ENCODE assay signal across 22 cellular contexts in genomic region chr3:195164573-195165263, GRCh38.
DNase-seq lines count a peak whose midpoint lies in the region; ATAC-seq, FAIRE-seq and TF ChIP-seq lines count a peak whose summit lies in the region.
"Had no signal": no experiment of that assay in that cellular context is flagged by ENCODE, and none has a peak within 500 bp of the region (broad histone marks: within the 10 kb centered on the region; RNA-seq: fewer than 3 reads in every experiment).

No MANE protein-coding gene starts in this region.

- H3K9me3 ChIP-seq in endothelial cell of umbilical vein (replicated peaks; ENCODE audit: control insufficient read depth, insufficient read depth, low read length) = no peaks in the 10 kb centered on the region
- H3K9me3 ChIP-seq: HAP-1, heart left ventricle, tibial nerve had no signal

- TF ChIP-seq CTCF in endothelial cell of umbilical vein (IDR thresholded peaks at IDR 0.05; ENCODE audit: extremely low read depth in 1 of 2, insufficient read depth in 1 of 2, low read depth in 1 of 2, low read length in 2 of 2) = no peak

- no peaks in the 10 kb centered on the region for H3K9me1 ChIP-seq in endothelial cell of umbilical vein (replicated peaks; ENCODE audit: control insufficient read depth, extremely low read depth, insufficient read depth, low read length)

- peaks cover 49% of the 10 kb centered on the region for H3K4me1 Mint-ChIP-seq in stimulated activated naive CD8-positive, alpha-beta T cell treated with anti-CD3 and anti-CD28 coated beads, Interleukin-15, Interleukin-2, amounts not matched to agents 100 ng/mL and 50 ng/mL, for 24 hours (ENCODE audit: low read depth)
- peaks cover 57% of the 10 kb centered on the region for H3K4me1 Mint-ChIP-seq in stimulated activated naive CD8-positive, alpha-beta T cell treated with anti-CD3 and anti-CD28 coated beads, Interleukin-15, amount 100 ng/mL, for 72 hours

- H3K4me2 ChIP-seq in endothelial cell of umbilical vein (ENCODE audit: insufficient read depth, low read length) = no peak overlapping the region

- DNase-seq in stimulated activated naive CD8-positive, alpha-beta T cell treated with anti-CD3 and anti-CD28 coated beads, Interleukin-15, amount 100 ng/mL, for 72 hours = no peak
- DNase-seq in NCI-H2029 (lab: John Stamatoyannopoulos, UW) = peak; percentile 24
- DNase-seq in endothelial cell of umbilical vein (ENCODE audit: low read depth, low spot score) = peak; percentile 50
- no peak for DNase-seq in NCI-H1694 (lab: John Stamatoyannopoulos, UW)
- no peak for DNase-seq in foreskin melanocyte
- DNase-seq: activated CD4-positive, alpha-beta T cell treated with anti-CD3 and anti-CD28 coated beads, Interleukin-2, amount 50 U/mL, for 4 hours; activated naive CD4-positive, alpha-beta T cell; GDM1; heart left ventricle; NCI-H187 treated with DMSO at 0.1 percent for 48 hours; NCI-H446 treated with DMSO at 0.1 percent for 48 hours; SHP77; stimulated activated naive B cell treated with anti-CD40 and anti-IgM and Interleukin-4, amounts not matched to agents 10 μg/mL and 1 μg/mL and 100 μg/mL, for 72 hours had no signal

- no peak overlapping the region for H2AFZ ChIP-seq in endothelial cell of umbilical vein (ENCODE audit: low read depth, low read length)
- H2AFZ ChIP-seq: parathyroid adenoma had no signal

- no peaks in the 10 kb centered on the region for H3K36me3 Mint-ChIP-seq in stimulated activated naive CD8-positive, alpha-beta T cell treated with anti-CD3 and anti-CD28 coated beads, Interleukin-15, Interleukin-2, amounts not matched to agents 100 ng/mL and 50 ng/mL, for 24 hours (ENCODE audit: low read depth)

- no peak overlapping the region for H3K9ac ChIP-seq in endothelial cell of umbilical vein (replicated peaks; ENCODE audit: extremely low read depth, insufficient read depth, low read length)
- H3K9ac ChIP-seq: parathyroid adenoma had no signal

- no peaks in the 10 kb centered on the region for H3K27me3 ChIP-seq in endothelial cell of umbilical vein (ENCODE audit: control insufficient read depth in 2 of 2, insufficient read depth in 2 of 2, low read length in 2 of 2)
- H3K27me3 ChIP-seq: heart left ventricle, tibial nerve had no signal

- H3K79me2 ChIP-seq in endothelial cell of umbilical vein (ENCODE audit: control insufficient read depth, insufficient read depth, low read length) = peaks cover 2% of the 10 kb centered on the region

- no peaks in the 10 kb centered on the region for H3K9me3 Mint-ChIP-seq in stimulated activated naive CD8-positive, alpha-beta T cell treated with anti-CD3 and anti-CD28 coated beads, Interleukin-15, Interleukin-2, amounts not matched to agents 100 ng/mL and 50 ng/mL, for 24 hours
- H3K9me3 Mint-ChIP-seq in stimulated activated naive CD8-positive, alpha-beta T cell treated with anti-CD3 and anti-CD28 coated beads, Interleukin-15, amount 100 ng/mL, for 72 hours = no peaks in the 10 kb centered on the region

- H3K27ac ChIP-seq in endothelial cell of umbilical vein (ENCODE audit: insufficient read depth, low read depth, low read length) = peak overlapping the region; percentile 23
- H3K27ac ChIP-seq: heart left ventricle, parathyroid adenoma, tibial nerve had no signal

- POLR2A ChIA-PET in endothelial cell of umbilical vein (lab: Charles Lee) = no interaction called here

- H3K4me1 ChIP-seq in endothelial cell of umbilical vein (ENCODE audit: control insufficient read depth, extremely low read depth, insufficient read depth, low read length) = peaks cover 63% of the 10 kb centered on the region
- H3K4me1 ChIP-seq: HAP-1 had no signal

- intact Hi-C loops in endothelial cell of umbilical vein (cut with micrococcal nuclease) = loop anchor here (1.0 kb wide), 1 partner anchor 8 kb away; no protein-coding TSS in a partner anchor

- CTCF ChIA-PET in endothelial cell of umbilical vein (lab: Charles Lee) = no interaction called here

- ATAC-seq in stimulated activated naive CD8-positive, alpha-beta T cell treated with anti-CD3 and anti-CD28 coated beads, Interleukin-15, amount 100 ng/mL, for 72 hours = no peak
- ATAC-seq in GM19023 (IDR thresholded peaks at IDR 0.05; ENCODE audit: unreplicated experiment) = no peak
- ATAC-seq: GM12878; heart left ventricle; sciatic nerve; stimulated activated naive B cell treated with anti-CD40 and anti-IgM and Interleukin-4, amounts not matched to agents 10 μg/mL and 1 μg/mL and 100 μg/mL, for 72 hours had no signal

- no peaks in the 10 kb centered on the region for H3K36me3 ChIP-seq in endothelial cell of umbilical vein (ENCODE audit: control insufficient read depth in 2 of 2, extremely low read depth in 1 of 2, insufficient read depth in 2 of 2, low read length in 2 of 2)
- H3K36me3 ChIP-seq: HAP-1, heart left ventricle, tibial nerve had no signal

- no peak overlapping the region for H3K4me3 Mint-ChIP-seq in stimulated activated naive CD8-positive, alpha-beta T cell treated with anti-CD3 and anti-CD28 coated beads, Interleukin-15, Interleukin-2, amounts not matched to agents 100 ng/mL and 50 ng/mL, for 24 hours
- H3K4me3 Mint-ChIP-seq in stimulated activated naive CD8-positive, alpha-beta T cell treated with anti-CD3 and anti-CD28 coated beads, Interleukin-15, amount 100 ng/mL, for 72 hours = no peak overlapping the region
- H3K4me3 Mint-ChIP-seq: stimulated activated naive B cell treated with anti-CD40 and anti-IgM and Interleukin-4, amounts not matched to agents 10 μg/mL and 1 μg/mL and 100 μg/mL, for 72 hours had no signal

- no peak for TF ChIP-seq POLR2A in endothelial cell of umbilical vein (IDR thresholded peaks at IDR 0.05; ENCODE audit: low read depth, low read length)

- H3K27ac Mint-ChIP-seq in stimulated activated naive CD8-positive, alpha-beta T cell treated with anti-CD3 and anti-CD28 coated beads, Interleukin-15, Interleukin-2, amounts not matched to agents 100 ng/mL and 50 ng/mL, for 24 hours = peak overlapping the region; percentile 53
- H3K27ac Mint-ChIP-seq in stimulated activated naive CD8-positive, alpha-beta T cell treated with anti-CD3 and anti-CD28 coated beads, Interleukin-15, amount 100 ng/mL, for 72 hours = peak overlapping the region in 1 of 2 donors; percentile 23
- H3K27ac Mint-ChIP-seq: stimulated activated naive B cell treated with anti-CD40 and anti-IgM and Interleukin-4, amounts not matched to agents 10 μg/mL and 1 μg/mL and 100 μg/mL, for 72 hours had no signal

- peak; percentile 33 for FAIRE-seq in endothelial cell of umbilical vein (lab: Jason Lieb, UNC)
- FAIRE-seq: endometrium, GM12878, GM19239 had no signal

- dilution Hi-C loops in endothelial cell of umbilical vein (cut with MboI; ENCODE audit: extremely low pct_ligation_motif_present, low sequenced_read_pairs) = no loop called here

- no peak overlapping the region for H3K4me3 ChIP-seq in endothelial cell of umbilical vein (replicated peaks in 1 of 3; ENCODE audit: insufficient read depth in 1 of 3, low read depth in 1 of 3, low read length in 3 of 3)
- H3K4me3 ChIP-seq: GM12878, HAP-1, heart left ventricle, tibial nerve had no signal

- H4K20me1 ChIP-seq in endothelial cell of umbilical vein (replicated peaks; ENCODE audit: control insufficient read depth, extremely low read depth, insufficient read depth, low read length) = no peaks in the 10 kb centered on the region

- H3K27me3 Mint-ChIP-seq in stimulated activated naive CD8-positive, alpha-beta T cell treated with anti-CD3 and anti-CD28 coated beads, Interleukin-15, Interleukin-2, amounts not matched to agents 100 ng/mL and 50 ng/mL, for 24 hours = no peaks in the 10 kb centered on the region
- H3K27me3 Mint-ChIP-seq in stimulated activated naive CD8-positive, alpha-beta T cell treated with anti-CD3 and anti-CD28 coated beads, Interleukin-15, amount 100 ng/mL, for 72 hours = no peaks in the 10 kb centered on the region
- H3K27me3 Mint-ChIP-seq: stimulated activated naive B cell treated with anti-CD40 and anti-IgM and Interleukin-4, amounts not matched to agents 10 μg/mL and 1 μg/mL and 100 μg/mL, for 72 hours had no signal

- no TSS peak for BruUV-seq in endothelial cell of umbilical vein (replicated peaks; lab: Mats Ljungman, UMichigan)

TF ChIP-seq in endothelial cell of umbilical vein, 7 proteins besides CTCF, POLR2A, EP300 and RAD21:
- no peak for TF ChIP-seq FOS (IDR thresholded peaks at IDR 0.05; ENCODE audit: borderline replicate concordance, insufficient read depth, low read length)
- no peak for TF ChIP-seq EZH2 (IDR thresholded peaks at IDR 0.05; ENCODE audit: borderline replicate concordance, low read depth, low read length, severe bottlenecking)
- no peak for TF ChIP-seq GATA2 (IDR thresholded peaks at IDR 0.05; ENCODE audit: insufficient read depth, insufficient read length, low read depth, low read length)
- TF ChIP-seq MAX (IDR thresholded peaks at IDR 0.05; ENCODE audit: insufficient read depth, insufficient read length) = no peak
- TF ChIP-seq POLR2AphosphoS5 (IDR thresholded peaks at IDR 0.05; ENCODE audit: insufficient read depth, low read depth, low read length) = no peak
- TF ChIP-seq MYC (IDR thresholded peaks at IDR 0.05; ENCODE audit: low read depth, low read length) = no peak
- no peak for TF ChIP-seq JUN (IDR thresholded peaks at IDR 0.05; ENCODE audit: borderline replicate concordance, insufficient read depth, insufficient read length, low read depth)

Comparison
In these comparisons a context has a peak if more than half of its experiments do, and no peak if none do; other contexts are left out.
1. DNase-seq: peak in NCI-H2029 (single experiment) and endothelial cell of umbilical vein (single experiment); none in stimulated activated naive CD8-positive, alpha-beta T cell treated with anti-CD3 and anti-CD28 coated beads, Interleukin-15, amount 100 ng/mL, for 72 hours (0 of 2), NCI-H1694 (single experiment) and foreskin melanocyte (single experiment).